Comparison of ENCODE assay signal across 9 cellular contexts in genomic region chr3:16319307-16319706, GRCh38. TPM values are rescaled to one million over a fixed set of nuclear protein-coding genes. Genes with fewer than 3 reads are reported as not detected.
DNase-seq lines count a peak whose midpoint lies in the region; ATAC-seq and TF ChIP-seq lines count a peak whose summit lies in the region.
"Had no signal": no experiment of that assay in that cellular context is flagged by ENCODE, and none has a peak within 500 bp of the region (broad histone marks: within the 10 kb centered on the region; RNA-seq: fewer than 3 reads in every experiment).

No MANE protein-coding gene starts in this region.

- WGBS in smooth muscle cell (ENCODE audit: low lambda C conversion rate): 46% methylated on average over 4 of the region's 4 CpGs

- in situ Hi-C loops in brain microvascular endothelial cell (cut with HindIII; ENCODE audit: low pct_ligation_motif_present, low sequenced_read_pairs): no loop called here

- H3K79me2 ChIP-seq in smooth muscle cell (ENCODE audit: low read depth): no peaks in the 10 kb centered on the region

- no peaks in the 10 kb centered on the region for H4K20me1 ChIP-seq in smooth muscle cell (ENCODE audit: low read depth)

- H3K27me3 ChIP-seq in brain microvascular endothelial cell (replicated peaks): no peaks in the 10 kb centered on the region
- no peaks in the 10 kb centered on the region for H3K27me3 ChIP-seq in smooth muscle cell (ENCODE audit: low read depth)

- H3K27ac ChIP-seq in brain microvascular endothelial cell: no peak overlapping the region
- no peak overlapping the region for H3K27ac ChIP-seq in smooth muscle cell (ENCODE audit: low read depth)
- H3K27ac ChIP-seq: thoracic aorta had no signal

- no peak overlapping the region for H2AFZ ChIP-seq in smooth muscle cell (ENCODE audit: low read depth)

- TF ChIP-seq CTCF in HFF-Myc (IDR thresholded peaks at IDR 0.05; ENCODE audit: low read depth, low read length, missing control alignments) (peak; percentile 50), brain microvascular endothelial cell (IDR thresholded peaks at IDR 0.05; ENCODE audit: low read depth, low read length, missing control alignments) (peak; percentile 58), smooth muscle cell (IDR thresholded peaks at IDR 0.05; ENCODE audit: borderline replicate concordance, insufficient read depth, poor library complexity, severe bottlenecking) (peak; percentile 35)

- no peaks in the 10 kb centered on the region for H3K4me1 ChIP-seq in smooth muscle cell (ENCODE audit: low read depth)

- H3K4me3 ChIP-seq in HFF-Myc (replicated peaks; ENCODE audit: low read depth, low read length) (no peak overlapping the region), brain microvascular endothelial cell (ENCODE audit: low read depth, low read length) (no peak overlapping the region), smooth muscle cell (no peak overlapping the region)
- H3K4me3 ChIP-seq: thoracic aorta had no signal

- H3F3A ChIP-seq in smooth muscle cell (ENCODE audit: low read depth): no peaks in the 10 kb centered on the region

- H3K9ac ChIP-seq in smooth muscle cell (ENCODE audit: low read depth): no peak overlapping the region

- DNase-seq in HFF-Myc (ENCODE audit: extremely low read depth, low read depth) (no peak), T-helper 9 cell (peak; percentile 74), brain microvascular endothelial cell (no peak), smooth muscle cell (lab: John Stamatoyannopoulos, UW; ENCODE audit: unreplicated experiment) (no peak)

- ATAC-seq in HG03135 (IDR thresholded peaks at IDR 0.05; ENCODE audit: unreplicated experiment) (no peak), HG03442 (IDR thresholded peaks at IDR 0.05; ENCODE audit: unreplicated experiment) (no peak), HG03378 (IDR thresholded peaks at IDR 0.05; ENCODE audit: unreplicated experiment) (no peak), GM19023 (IDR thresholded peaks at IDR 0.05; ENCODE audit: unreplicated experiment) (no peak)

- H3K4me2 ChIP-seq in smooth muscle cell: no peak overlapping the region

- no peaks in the 10 kb centered on the region for H3K9me3 ChIP-seq in smooth muscle cell (replicated peaks; ENCODE audit: low read depth)
- H3K9me3 ChIP-seq: thoracic aorta had no signal

- H3K36me3 ChIP-seq in brain microvascular endothelial cell (replicated peaks): peaks cover 76% of the 10 kb centered on the region
- no peaks in the 10 kb centered on the region for H3K36me3 ChIP-seq in smooth muscle cell (ENCODE audit: low read depth)

RNA-seq across cellular contexts. Expression of gene OXNAD1, which starts 54.3 kb away (rescaled TPM):
- 13.3 and 15.7 TPM in 2 replicates for total RNA-seq in smooth muscle cell
- polyA plus RNA-seq in smooth muscle cell: 9.2 and 12.4 TPM in 2 replicates

RNA-seq across cellular contexts. Expression of gene DPH3, which starts 54.6 kb away (rescaled TPM):
- total RNA-seq in smooth muscle cell: 42.9 and 44.7 TPM in 2 replicates
- polyA plus RNA-seq in smooth muscle cell: 69.5 and 78.8 TPM in 2 replicates
